In genomic region chr6:166824880-166825250, GRCh38 we compare ENCODE assay signal across 1 cellular context.
TF ChIP-seq lines count a peak whose summit lies in the region.

No MANE protein-coding gene starts in this region.

TF ChIP-seq in IMR-90, 13 proteins besides CTCF, POLR2A, EP300 and RAD21 (continued from another document):
- no peak for TF ChIP-seq USF2 (IDR thresholded peaks at IDR 0.05; ENCODE audit: low read depth, low read length)
- TF ChIP-seq CEBPB (IDR thresholded peaks at IDR 0.05; ENCODE audit: low read depth, low read length), result no peak
- TF ChIP-seq MAFK (IDR thresholded peaks at IDR 0.05; ENCODE audit: low read depth, low read length), result no peak
- TF ChIP-seq FOS (IDR thresholded peaks at IDR 0.05; ENCODE audit: low read depth, low read length), result no peak
- TF ChIP-seq RCOR1 (IDR thresholded peaks at IDR 0.05; ENCODE audit: insufficient replicate concordance, low read length), result no peak
- TF ChIP-seq SMC3 (IDR thresholded peaks at IDR 0.05; ENCODE audit: low read depth, low read length), result no peak
